ENCODE assay signal across 1 cellular context in genomic region chr12:54667945-54668344, GRCh38.
A peak's percentile ranks its signal among the peaks of the same experiment; 100 is the strongest.
TF ChIP-seq lines count a peak whose summit lies in the region.

No MANE protein-coding gene starts in this region.

TF ChIP-seq in HepG2, 621 proteins besides CTCF, POLR2A, EP300 and RAD21:
- TF ChIP-seq MAFK (conservative IDR thresholded peaks at IDR 0.05 in 1 of 2, IDR thresholded peaks at IDR 0.05 in 1 of 2; ENCODE audit: low read length in 2 of 2), result peak; percentile 88 to 96
- no peak for TF ChIP-seq ZNF30 (CRISPR knock-in tag; IDR thresholded peaks at IDR 0.05)
- TF ChIP-seq POGK (CRISPR knock-in tag; conservative IDR thresholded peaks at IDR 0.05), result no peak
- TF ChIP-seq MAFF (IDR thresholded peaks at IDR 0.05; ENCODE audit: low read depth, low read length), result peak; percentile 92
